Comparison of ENCODE assay signal across 18 cellular contexts in the genomic region with DNA sequence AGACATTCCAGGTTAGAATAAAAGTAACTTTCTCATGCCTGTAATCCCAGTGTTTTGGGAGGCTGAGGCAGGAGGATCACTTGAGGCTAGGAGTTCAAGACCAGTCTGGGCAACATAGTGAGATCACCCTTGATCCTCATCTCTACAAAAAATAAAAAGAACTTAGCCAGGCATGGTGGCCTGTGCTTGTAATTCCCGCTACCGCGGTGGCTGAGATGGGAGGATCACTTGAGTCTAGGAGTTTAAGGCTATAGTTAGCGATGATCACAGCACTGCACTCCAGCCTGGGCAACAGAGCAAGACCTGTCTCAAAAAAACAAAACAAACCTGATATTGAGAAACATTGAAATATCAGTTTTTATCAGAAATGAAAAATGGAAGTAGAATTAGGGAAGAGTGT. TPM values are rescaled to one million over a fixed set of nuclear protein-coding genes. Genes with fewer than 3 reads are reported as not detected.
DNase-seq lines count a peak whose midpoint lies in the region; ATAC-seq, FAIRE-seq and TF ChIP-seq lines count a peak whose summit lies in the region.
"Had no signal": no experiment of that assay in that cellular context is flagged by ENCODE, and none has a peak within 500 bp of the region (broad histone marks: within the 10 kb centered on the region; RNA-seq: fewer than 3 reads in every experiment).

No MANE protein-coding gene starts in this region.

- H3K36me3 Mint-ChIP-seq in T-helper 17 cell (ENCODE audit: low read depth): peaks cover 10% of the 10 kb centered on the region
- H3K36me3 Mint-ChIP-seq in neural crest cell (ENCODE audit: low read depth): peaks cover 3% of the 10 kb centered on the region
- H3K36me3 Mint-ChIP-seq in activated naive CD4-positive, alpha-beta T cell treated with anti-CD3 and anti-CD28 coated beads, Interleukin-2, amount 50 U/mL, for 72 hours: peaks cover 0 to 11% of the 10 kb centered on the region in 2 donors
- H3K36me3 Mint-ChIP-seq: CD8-positive, alpha-beta T cell had no signal

- FAIRE-seq in H1 (lab: Jason Lieb, UNC) (no peak), urothelium cell line (lab: Jason Lieb, UNC) (peak; percentile 44)
- FAIRE-seq: D721Med, HTR-8/SVneo had no signal

- H2BK5ac ChIP-seq in H1 (ENCODE audit: low read depth, low read length): 0 out of 2 replicates have a peak overlapping the region, but pooled peaks have one; percentile 66

- H4K20me1 ChIP-seq in H1 (replicated peaks in 1 of 2; ENCODE audit: control insufficient read depth in 1 of 2, insufficient read depth in 2 of 2, low read length in 2 of 2): peaks cover 8 to 9% of the 10 kb centered on the region in 2 experiments

- H3K14ac ChIP-seq in H1 (ENCODE audit: insufficient read length): no peak overlapping the region

- POLR2A ChIA-PET in H1 (lab: Charles Lee; ENCODE audit: partially characterized antibody): no interaction called here

- H3K27ac Mint-ChIP-seq in T-helper 17 cell (peak overlapping the region; percentile 24), neural crest cell (ENCODE audit: unreplicated experiment) (no peak overlapping the region)
- H3K27ac Mint-ChIP-seq in activated naive CD4-positive, alpha-beta T cell treated with anti-CD3 and anti-CD28 coated beads, Interleukin-2, amount 50 U/mL, for 72 hours: no peak overlapping the region
- H3K27ac Mint-ChIP-seq: CD14-positive monocyte; CD8-positive, alpha-beta T cell; HFFc6 had no signal

- TF ChIP-seq EP300 in H1 (IDR thresholded peaks at IDR 0.05; ENCODE audit: borderline replicate concordance in 1 of 2, low read depth in 2 of 2, low read length in 2 of 2): no peak

- H4K91ac ChIP-seq in H1 (replicated peaks; ENCODE audit: insufficient read length, low read length): no peak overlapping the region

- H3K27me3 Mint-ChIP-seq in T-helper 17 cell (peaks cover 56% of the 10 kb centered on the region), neural crest cell (ENCODE audit: low read depth) (no peaks in the 10 kb centered on the region)

- H3K27me3 ChIP-seq in H1 (replicated peaks in 1 of 4; ENCODE audit: control insufficient read depth in 3 of 4, extremely low read depth in 1 of 4, insufficient read depth in 3 of 4, low read length in 3 of 4): no peaks in the 10 kb centered on the region

- TF ChIP-seq CTCF in H1 (IDR thresholded peaks at IDR 0.05; ENCODE audit: control extremely low read depth in 1 of 3, insufficient read depth in 1 of 3, low read depth in 1 of 3, low read length in 3 of 3) (no peak), neural crest cell (conservative IDR thresholded peaks at IDR 0.05) (no peak)

- no peak overlapping the region for H2BK15ac ChIP-seq in H1 (ENCODE audit: low read length)

- H3K27ac ChIP-seq in H1 (ENCODE audit: low read depth, low read length): no peak overlapping the region
- H3K27ac ChIP-seq: GM23248 had no signal

- no peak overlapping the region for H3K23ac ChIP-seq in H1 (ENCODE audit: insufficient read length)

- H2BK12ac ChIP-seq in H1 (ENCODE audit: low read depth, low read length): no peak overlapping the region

- no peak overlapping the region for H2AK5ac ChIP-seq in H1 (ENCODE audit: low read depth, low read length)

- peaks cover 6% of the 10 kb centered on the region for H3K79me1 ChIP-seq in H1 (ENCODE audit: low read depth, low read length)

- H3K9me3 ChIP-seq in T-helper 17 cell (ENCODE audit: control insufficient read depth, low read length, poor library complexity, severe bottlenecking) (no peaks in the 10 kb centered on the region), H1 (ENCODE audit: insufficient read depth in 2 of 2, low read depth in 1 of 2, low read length in 1 of 2) (no peaks in the 10 kb centered on the region)
- H3K9me3 ChIP-seq: HAP-1 had no signal

- H3K9ac ChIP-seq in H1 (replicated peaks in 1 of 4; ENCODE audit: extremely low read depth in 1 of 4, low read depth in 3 of 4, low read length in 3 of 4): no peak overlapping the region
- H3K9ac ChIP-seq: GM23248 had no signal

- WGBS in H1 (ENCODE audit: extremely low coverage in 1 of 2, insufficient coverage in 1 of 2, insufficient read length in 1 of 2, insufficient replicate concordance in 2 of 2, low coverage in 1 of 2, low lambda C conversion rate in 2 of 2, missing lambda C conversion rate in 1 of 2), 2 experiments: 66% methylated on average over 4 of the region's 4 CpGs; no CpG with 5 or more reads in 1 of the 2 experiments

- TF ChIP-seq POLR2A in H1 (IDR thresholded peaks at IDR 0.05; ENCODE audit: control extremely low read depth in 1 of 2, low read depth in 2 of 2, low read length in 2 of 2): no peak

- H2BK20ac ChIP-seq in H1 (ENCODE audit: low read length): no peak overlapping the region

- 0 out of 8 replicates have a peak, but pooled peaks cover 0 to 3% (median 0%) of the 10 kb centered on the region in 4 experiments for H3K36me3 ChIP-seq in H1 (ENCODE audit: control insufficient read depth in 2 of 4, insufficient read depth in 4 of 4, low read length in 3 of 4)

- H3K23me2 ChIP-seq in H1 (ENCODE audit: low read depth, low read length): peaks cover 13% of the 10 kb centered on the region

- H3K9me3 Mint-ChIP-seq in neural crest cell: no peaks in the 10 kb centered on the region
- no peaks in the 10 kb centered on the region for H3K9me3 Mint-ChIP-seq in activated naive CD4-positive, alpha-beta T cell treated with anti-CD3 and anti-CD28 coated beads, Interleukin-2, amount 50 U/mL, for 72 hours
- H3K9me3 Mint-ChIP-seq: CD8-positive, alpha-beta T cell; HFFc6 had no signal

- no peak overlapping the region for H2AFZ ChIP-seq in H1 (ENCODE audit: low read length)
- H2AFZ ChIP-seq: GM23248 had no signal

- no peak overlapping the region for H3K4me3 ChIP-seq in H1 (ENCODE audit: extremely low read depth in 1 of 4, insufficient read depth in 2 of 4, low read depth in 3 of 4, low read length in 4 of 4)
- H3K4me3 ChIP-seq: GM23248, HAP-1 had no signal

- no peak for DNase-seq in T-helper 17 cell
- no peak for DNase-seq in H1 (ENCODE audit: low read depth in 1 of 2, low spot score in 2 of 2)
- DNase-seq in neural crest cell (ENCODE audit: low read depth, low spot score): no peak
- DNase-seq in urothelium cell line (ENCODE audit: low spot score): no peak
- no peak for DNase-seq in NCI-H1048 (lab: John Stamatoyannopoulos, UW)
- DNase-seq in NK-92 treated with Interleukin-12 subunit alpha and Interleukin-12 subunit beta, amount 100 ng/mL, for 24 hours (lab: John Stamatoyannopoulos, UW): no peak
- no peak for DNase-seq in activated naive CD4-positive, alpha-beta T cell treated with anti-CD3 and anti-CD28 coated beads, Interleukin-2, amount 50 U/mL, for 72 hours (ENCODE audit: low spot score in 2 of 2)
- DNase-seq: CD8-positive, alpha-beta T cell; COR-L47; DMS153; DMS79 treated with DMSO at 0.1 percent for 48 hours; EL; GM23248; HFFc6 had no signal

- ATAC-seq in T-helper 17 cell: no peak
- no peak for ATAC-seq in activated naive CD4-positive, alpha-beta T cell treated with anti-CD3 and anti-CD28 coated beads, Interleukin-2, amount 50 U/mL, for 72 hours
- ATAC-seq: CD8-positive, alpha-beta T cell had no signal

- peaks cover 42 to 93% of the 10 kb centered on the region in 2 experiments for H3K79me2 ChIP-seq in H1 (ENCODE audit: control insufficient read depth in 1 of 2, insufficient read depth in 2 of 2, low read length in 2 of 2)

- H3K56ac ChIP-seq in H1 (replicated peaks; ENCODE audit: insufficient read length, low read depth, low read length): no peak overlapping the region

- no peak overlapping the region for H4K5ac ChIP-seq in H1 (ENCODE audit: insufficient read length, low read depth, low read length)

- no peak for TF ChIP-seq RAD21 in H1 (IDR thresholded peaks at IDR 0.05 in 1 of 2, conservative IDR thresholded peaks at IDR 0.05 in 1 of 2; ENCODE audit: low read depth in 2 of 2, low read length in 2 of 2)

- no peak overlapping the region for H2BK120ac ChIP-seq in H1 (replicated peaks; ENCODE audit: low read depth, low read length)

- H3K18ac ChIP-seq in H1 (ENCODE audit: extremely low read depth, low read length): no peak overlapping the region

- H3K4me1 Mint-ChIP-seq in T-helper 17 cell: peaks cover 22% of the 10 kb centered on the region
- H3K4me1 Mint-ChIP-seq in neural crest cell: peaks cover 50% of the 10 kb centered on the region

- CTCF ChIA-PET in H1 (lab: Charles Lee; ENCODE audit: partially characterized antibody): interaction anchor here (0.6 to 1.5 kb wide), 3 partner anchors 12 to 20 kb away, joined by 3 to 4 read pairs (median 3); no protein-coding TSS in a partner anchor

- peaks cover 0 to 20% (median 8%) of the 10 kb centered on the region in 4 experiments; a peak in 6 of 7 replicates for H3K4me1 ChIP-seq in H1 (replicated peaks in 1 of 4; ENCODE audit: control insufficient read depth in 3 of 4, insufficient read depth in 4 of 4, low read length in 3 of 4)

- no peak overlapping the region for H3K4ac ChIP-seq in H1 (replicated peaks; ENCODE audit: insufficient read length, low read depth, low read length)

- H4K8ac ChIP-seq in H1 (ENCODE audit: extremely low read depth, insufficient read depth, low read length): no peak overlapping the region

- H3K4me3 Mint-ChIP-seq in T-helper 17 cell (peak overlapping the region; percentile 67), neural crest cell (peak overlapping the region; percentile 54)
- H3K4me3 Mint-ChIP-seq: CD8-positive, alpha-beta T cell; HFFc6 had no signal

- H3K4me2 ChIP-seq in H1 (ENCODE audit: insufficient read depth in 1 of 2, low read depth in 2 of 2, low read length in 2 of 2): no peak overlapping the region

RNA-seq across cellular contexts. Expression of a gene that starts 4.6 kb away (rescaled TPM):
- total RNA-seq in T-helper 17 cell (1 to 10 TPM; 2.2 to 2.8 TPM), neural crest cell (27.7 and 30.0 TPM in 2 replicates)
- total RNA-seq in H1 (2021; fragmentation: NEBNext Ultra II Directional; extraction: Animal tissue kit (Norgen Biotek cat#: 25700)): 68.5 and 69.3 TPM in 2 replicates
- 10.3 and 15.2 TPM in 2 replicates for polyA plus RNA-seq in H1 (2011; rRNA removed)
- 12.2 TPM for polyA plus RNA-seq in H1 (2011; cell fraction: cytosol; rRNA removed)
- polyA plus RNA-seq in H1 (2011; cell fraction: nucleus; rRNA removed): 38.0 TPM
- 14.1 to 23.4 TPM (median 18.2 TPM) in 4 replicates for polyA plus RNA-seq in H1 (2012, experiment 1 of 2)
- 1.4 TPM for polyA plus RNA-seq in H1 (2012, experiment 2 of 2)
- 33.6 TPM for polyA plus RNA-seq in H1 (2013, experiment 1 of 2)
- 28.9 TPM for polyA plus RNA-seq in H1 (2013, experiment 2 of 2)
- polyA minus RNA-seq in H1 (2011; rRNA and poly(A)+ RNA removed): 108 and 130 TPM in 2 replicates
- polyA minus RNA-seq in H1 (2011; cell fraction: cytosol; rRNA and poly(A)+ RNA removed): 44.9 TPM
- polyA minus RNA-seq in H1 (2011; cell fraction: nucleus; rRNA and poly(A)+ RNA removed): 245 TPM
- 1 to 10 TPM in 1 of 2 donors, under 1 TPM in 1; 0.82 to 1.6 TPM for total RNA-seq in activated naive CD4-positive, alpha-beta T cell treated with anti-CD3 and anti-CD28 coated beads, Interleukin-2, amount 50 U/mL, for 72 hours

RNA-seq across cellular contexts. Expression of a gene that starts 37.4 kb away (rescaled TPM):
- 10 to 100 TPM; 22.8 to 28.4 TPM for total RNA-seq in T-helper 17 cell
- total RNA-seq in H1 (2021; fragmentation: NEBNext Ultra II Directional; extraction: Animal tissue kit (Norgen Biotek cat#: 25700)): 9.9 and 12.0 TPM in 2 replicates
- polyA plus RNA-seq in H1 (2011; rRNA removed): 2.9 and 6.6 TPM in 2 replicates
- polyA plus RNA-seq in H1 (2011; cell fraction: cytosol; rRNA removed): 5.9 TPM
- 4.9 TPM for polyA plus RNA-seq in H1 (2011; cell fraction: nucleus; rRNA removed)
- 5.2 to 8.3 TPM (median 5.4 TPM) in 4 replicates for polyA plus RNA-seq in H1 (2012, experiment 1 of 2)
- polyA plus RNA-seq in H1 (2012, experiment 2 of 2): 2.0 TPM
- 4.8 TPM for polyA plus RNA-seq in H1 (2013, experiment 1 of 2)
- 4.6 TPM for polyA plus RNA-seq in H1 (2013, experiment 2 of 2)
- polyA minus RNA-seq in H1 (2011; rRNA and poly(A)+ RNA removed): 8.1 and 8.9 TPM in 2 replicates
- 13.1 TPM for polyA minus RNA-seq in H1 (2011; cell fraction: cytosol; rRNA and poly(A)+ RNA removed)
- polyA minus RNA-seq in H1 (2011; cell fraction: nucleus; rRNA and poly(A)+ RNA removed): 10.6 TPM
- total RNA-seq in neural crest cell: 13.1 and 19.3 TPM in 2 replicates
- total RNA-seq in activated naive CD4-positive, alpha-beta T cell treated with anti-CD3 and anti-CD28 coated beads, Interleukin-2, amount 50 U/mL, for 72 hours: 10 to 100 TPM; 14.4 to 20.0 TPM
